39 cellular contexts compared by ENCODE assay signal in the genomic region with DNA sequence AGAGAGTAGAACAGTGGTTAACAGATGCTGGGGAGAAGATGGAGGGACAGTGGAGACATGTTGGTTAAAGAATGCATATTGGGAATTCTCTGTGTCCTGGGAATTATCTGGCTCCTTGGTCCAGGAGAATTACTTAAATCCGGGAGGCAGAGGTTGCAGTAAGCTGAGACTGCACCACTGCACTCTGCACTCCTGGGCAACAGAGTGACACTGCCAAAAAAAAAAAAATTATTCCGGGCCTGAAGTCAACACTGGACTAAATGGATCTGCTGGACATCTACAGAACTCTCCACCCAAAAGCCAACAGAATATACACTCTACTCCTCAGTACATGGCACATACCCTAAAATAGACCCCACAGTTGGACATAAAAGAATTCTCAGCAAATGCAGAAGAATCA.
"Had no signal": no experiment of that assay in that cellular context is flagged by ENCODE, and none has a peak within 500 bp of the region (broad histone marks: within the 10 kb centered on the region; RNA-seq: fewer than 3 reads in every experiment).

No MANE protein-coding gene starts in this region.

- H3K27me3 ChIP-seq: adrenal gland, ascending aorta, body of pancreas, brain microvascular endothelial cell, breast epithelium, cardiac muscle cell had no signal

- ATAC-seq: activated naive CD4-positive, alpha-beta T cell treated with anti-CD3 and anti-CD28 coated beads, Interleukin-2, amount 50 U/mL, for 72 hours; activated naive CD8-positive, alpha-beta T cell treated with anti-CD3 and anti-CD28 coated beads, Interleukin-2, amount 50 U/mL, for 24 hours; activated T-cell treated with anti-CD3 and anti-CD28 coated beads, Interleukin-2, amount 50 U/mL, for 4 hours; activated T-cell treated with anti-CD3 and anti-CD28 coated beads, Interleukin-2, amount 50 U/mL, for 72 hours; activated T-helper 17 cell treated with anti-CD3 and anti-CD28 coated beads, Interleukin-2, amount 50 U/mL, for 72 hours; body of pancreas had no signal

- H3K27ac Mint-ChIP-seq: activated naive CD4-positive, alpha-beta T cell treated with anti-CD3 and anti-CD28 coated beads for 36 hours; activated naive CD4-positive, alpha-beta T cell treated with anti-CD3 and anti-CD28 coated beads, Interleukin-2, amount 10 ng/mL, durations not matched to agents 7 days and 5 days; activated naive CD4-positive, alpha-beta T cell treated with anti-CD3 and anti-CD28 coated beads, Interleukin-2, amount 50 U/mL, for 24 hours; activated naive CD4-positive, alpha-beta T cell treated with anti-CD3 and anti-CD28 coated beads, Interleukin-2, amount 50 U/mL, for 72 hours; activated naive CD8-positive, alpha-beta T cell; activated naive CD8-positive, alpha-beta T cell treated with anti-CD3 and anti-CD28 coated beads for 36 hours; activated naive CD8-positive, alpha-beta T cell treated with anti-CD3 and anti-CD28 coated beads, Interleukin-2, amount 10 ng/mL, durations not matched to agents 7 days and 5 days; activated naive CD8-positive, alpha-beta T cell treated with anti-CD3 and anti-CD28 coated beads, Interleukin-2, amount 50 U/mL, for 24 hours; activated T-cell treated with anti-CD3 and anti-CD28 coated beads, Interleukin-2, amount 50 U/mL, for 24 hours; activated T-cell treated with anti-CD3 and anti-CD28 coated beads, Interleukin-2, amount 50 U/mL, for 72 hours; activated T-helper 1 cell treated with anti-CD3 and anti-CD28 coated beads, Interleukin-12 subunit alpha, Interleukin-12 subunit beta, Interleukin-2, Interleukin-4 antibody, amounts not matched to agents 30 ng/mL and 10 ng/mL and 1 ng/mL, durations not matched to agents 14 hours and 24 hours and 36 hours; activated T-helper 17 cell treated with anti-CD3 and anti-CD28 coated beads, Interleukin-2, amount 50 U/mL, for 72 hours; activated T-helper 2 cell treated with anti-CD3 and anti-CD28 coated beads, Interferon-gamma antibody, Interleukin-2, Interleukin-4, amounts not matched to agents 10 μg/mL and 5 μg/mL and 100 μg/mL, durations not matched to agents 14 hours and 24 hours and 36 hours; brain had no signal

- DNase-seq: activated effector memory CD4-positive, alpha-beta T cell treated with anti-CD3 and anti-CD28 coated beads, Interleukin-2, amount 50 U/mL, for 16 hours; activated effector memory CD4-positive, alpha-beta T cell treated with Interleukin-2 at 50 U/mL for 16 hours; activated gamma-delta T cell; activated gamma-delta T cell treated with Interleukin-2 at 50 U/mL for 16 hours; activated naive CD4-positive, alpha-beta T cell; activated naive CD4-positive, alpha-beta T cell treated with anti-CD3 and anti-CD28 coated beads for 36 hours; activated naive CD4-positive, alpha-beta T cell treated with anti-CD3 and anti-CD28 coated beads, Interleukin-2, amount 10 ng/mL, durations not matched to agents 7 days and 5 days; activated naive CD4-positive, alpha-beta T cell treated with anti-CD3 and anti-CD28 coated beads, Interleukin-2, amount 50 U/mL, for 16 hours; activated naive CD4-positive, alpha-beta T cell treated with Interleukin-2 at 50 U/mL for 16 hours; activated naive CD8-positive, alpha-beta T cell treated with anti-CD3 and anti-CD28 coated beads for 36 hours; activated naive CD8-positive, alpha-beta T cell treated with anti-CD3 and anti-CD28 coated beads, Interleukin-2, amount 10 ng/mL, durations not matched to agents 7 days and 5 days; activated naive CD8-positive, alpha-beta T cell treated with anti-CD3 and anti-CD28 coated beads, Interleukin-2, amount 50 U/mL, for 24 hours; activated T-cell treated with anti-CD3 and anti-CD28 coated beads, Interleukin-2, amount 50 U/mL, for 1 hour; activated T-cell treated with anti-CD3 and anti-CD28 coated beads, Interleukin-2, amount 50 U/mL, for 24 hours; activated T-cell treated with anti-CD3 and anti-CD28 coated beads, Interleukin-2, amount 50 U/mL, for 4 hours; activated T-cell treated with anti-CD3 and anti-CD28 coated beads, Interleukin-2, amount 50 U/mL, for 48 hours; activated T-cell treated with anti-CD3 and anti-CD28 coated beads, Interleukin-2, amount 50 U/mL, for 72 hours; adrenal gland; amniotic stem cell; amygdala; anterior cingulate cortex; aorta; body of pancreas; brain microvascular endothelial cell; caudate nucleus; central memory CD4-positive, alpha-beta T cell; cerebellar nuclear complex had no signal

- H3K36me3 Mint-ChIP-seq: activated naive CD4-positive, alpha-beta T cell treated with anti-CD3 and anti-CD28 coated beads, Interleukin-2, amount 10 ng/mL, durations not matched to agents 7 days and 5 days; activated naive CD4-positive, alpha-beta T cell treated with anti-CD3 and anti-CD28 coated beads, Interleukin-2, amount 50 U/mL, for 24 hours; activated naive CD8-positive, alpha-beta T cell; activated naive CD8-positive, alpha-beta T cell treated with anti-CD3 and anti-CD28 coated beads for 36 hours; activated naive CD8-positive, alpha-beta T cell treated with anti-CD3 and anti-CD28 coated beads, Interleukin-2, amount 10 ng/mL, durations not matched to agents 7 days and 5 days; brain had no signal

- H3K9me3 Mint-ChIP-seq: activated naive CD4-positive, alpha-beta T cell treated with anti-CD3 and anti-CD28 coated beads, Interleukin-2, amount 50 U/mL, for 24 hours; activated naive CD8-positive, alpha-beta T cell treated with anti-CD3 and anti-CD28 coated beads for 36 hours; activated naive CD8-positive, alpha-beta T cell treated with anti-CD3 and anti-CD28 coated beads, Interleukin-2, amount 10 ng/mL, durations not matched to agents 7 days and 5 days; activated T-cell treated with anti-CD3 and anti-CD28 coated beads, Interleukin-2, amount 50 U/mL, for 4 hours had no signal

- H3K9me3 ChIP-seq: adrenal gland, ascending aorta, body of pancreas, breast epithelium had no signal

- H3K4me1 ChIP-seq: adrenal gland, ascending aorta, body of pancreas, breast epithelium had no signal

- H3K4me3 ChIP-seq: adrenal gland, ascending aorta, body of pancreas, breast epithelium, cardiac muscle cell had no signal

- H3K4me1 Mint-ChIP-seq: activated naive CD4-positive, alpha-beta T cell treated with anti-CD3 and anti-CD28 coated beads, Interleukin-2, amount 10 ng/mL, durations not matched to agents 7 days and 5 days; activated naive CD4-positive, alpha-beta T cell treated with anti-CD3 and anti-CD28 coated beads, Interleukin-2, amount 50 U/mL, for 24 hours; activated naive CD8-positive, alpha-beta T cell treated with anti-CD3 and anti-CD28 coated beads for 36 hours; activated naive CD8-positive, alpha-beta T cell treated with anti-CD3 and anti-CD28 coated beads, Interleukin-2, amount 10 ng/mL, durations not matched to agents 7 days and 5 days; activated naive CD8-positive, alpha-beta T cell treated with anti-CD3 and anti-CD28 coated beads, Interleukin-2, amount 50 U/mL, for 24 hours; activated T-helper 17 cell treated with anti-CD3 and anti-CD28 coated beads, Interleukin-2, amount 50 U/mL, for 72 hours; brain; central memory CD8-positive, alpha-beta T cell had no signal

- H3K27ac ChIP-seq: adrenal gland, ascending aorta, body of pancreas, brain microvascular endothelial cell, breast epithelium, cardiac muscle cell had no signal

- H3K4me3 Mint-ChIP-seq: activated naive CD4-positive, alpha-beta T cell treated with anti-CD3 and anti-CD28 coated beads for 36 hours; activated naive CD4-positive, alpha-beta T cell treated with anti-CD3 and anti-CD28 coated beads, Interleukin-2, amount 10 ng/mL, durations not matched to agents 7 days and 5 days; activated naive CD4-positive, alpha-beta T cell treated with anti-CD3 and anti-CD28 coated beads, Interleukin-2, amount 50 U/mL, for 24 hours; activated naive CD8-positive, alpha-beta T cell; activated naive CD8-positive, alpha-beta T cell treated with anti-CD3 and anti-CD28 coated beads for 36 hours; activated naive CD8-positive, alpha-beta T cell treated with anti-CD3 and anti-CD28 coated beads, Interleukin-2, amount 10 ng/mL, durations not matched to agents 7 days and 5 days; activated naive CD8-positive, alpha-beta T cell treated with anti-CD3 and anti-CD28 coated beads, Interleukin-2, amount 50 U/mL, for 24 hours; activated T-cell treated with anti-CD3 and anti-CD28 coated beads, Interleukin-2, amount 50 U/mL, for 24 hours; activated T-cell treated with anti-CD3 and anti-CD28 coated beads, Interleukin-2, amount 50 U/mL, for 4 hours; activated T-cell treated with anti-CD3 and anti-CD28 coated beads, Interleukin-2, amount 50 U/mL, for 72 hours; activated T-helper 1 cell treated with anti-CD3 and anti-CD28 coated beads, Interleukin-12 subunit alpha, Interleukin-12 subunit beta, Interleukin-2, Interleukin-4 antibody, amounts not matched to agents 30 ng/mL and 10 ng/mL and 1 ng/mL, durations not matched to agents 14 hours and 24 hours and 36 hours; activated T-helper 17 cell treated with anti-CD3 and anti-CD28 coated beads, Interleukin-2, amount 50 U/mL, for 72 hours; brain; central memory CD8-positive, alpha-beta T cell had no signal

- H3K36me3 ChIP-seq: adrenal gland, ascending aorta, brain microvascular endothelial cell, breast epithelium, cardiac muscle cell had no signal

- FAIRE-seq: bronchial epithelial cell had no signal

- H3K27me3 Mint-ChIP-seq: activated naive CD4-positive, alpha-beta T cell treated with anti-CD3 and anti-CD28 coated beads, Interleukin-2, amount 10 ng/mL, durations not matched to agents 7 days and 5 days; activated naive CD4-positive, alpha-beta T cell treated with anti-CD3 and anti-CD28 coated beads, Interleukin-2, amount 50 U/mL, for 24 hours; activated naive CD8-positive, alpha-beta T cell; activated naive CD8-positive, alpha-beta T cell treated with anti-CD3 and anti-CD28 coated beads for 36 hours; activated naive CD8-positive, alpha-beta T cell treated with anti-CD3 and anti-CD28 coated beads, Interleukin-2, amount 10 ng/mL, durations not matched to agents 7 days and 5 days; activated naive CD8-positive, alpha-beta T cell treated with anti-CD3 and anti-CD28 coated beads, Interleukin-2, amount 50 U/mL, for 24 hours; activated T-helper 17 cell treated with anti-CD3 and anti-CD28 coated beads, Interleukin-2, amount 50 U/mL, for 72 hours; brain; central memory CD8-positive, alpha-beta T cell had no signal
